Comparison of ENCODE assay signal across 11 cellular contexts in the genomic region with DNA sequence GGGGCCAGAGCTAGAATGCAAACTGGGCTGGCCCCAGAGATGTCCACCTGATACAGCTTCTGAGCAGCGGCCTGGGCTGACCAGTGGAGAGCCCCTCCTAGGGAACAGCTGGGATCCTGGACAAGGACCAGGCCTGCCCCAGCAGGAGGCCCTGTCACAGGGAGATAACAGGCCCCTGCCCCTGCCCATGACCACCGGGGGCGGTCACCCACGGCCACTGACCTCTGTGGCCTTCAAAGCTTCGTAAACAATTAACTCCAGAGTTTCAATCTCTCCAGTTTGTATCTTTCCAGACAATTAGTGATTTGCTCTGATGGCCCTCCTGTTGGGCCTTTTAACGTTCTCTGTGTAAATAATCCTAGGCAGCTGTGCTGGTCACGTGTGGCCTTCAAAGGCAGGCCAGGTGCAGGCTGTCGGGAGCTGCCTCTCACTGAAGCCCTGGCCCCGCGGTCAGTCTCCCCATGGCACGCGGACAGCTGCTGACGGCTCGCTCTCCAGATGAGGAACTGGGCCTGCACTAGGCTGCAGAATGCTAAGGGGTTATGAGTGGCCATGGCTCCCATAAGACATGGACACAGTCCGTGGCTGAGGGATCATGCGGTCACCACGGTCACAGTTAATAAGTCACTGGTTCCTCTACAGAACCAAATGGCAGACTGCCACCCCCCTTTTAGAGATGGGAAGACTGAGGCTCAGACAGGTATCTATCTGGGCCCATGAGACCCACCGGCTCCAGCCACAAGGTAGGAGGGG. TPM values are rescaled to one million over a fixed set of nuclear protein-coding genes. Genes with fewer than 3 reads are reported as not detected.
DNase-seq lines count a peak whose midpoint lies in the region; ATAC-seq and TF ChIP-seq lines count a peak whose summit lies in the region.
"Had no signal": no experiment of that assay in that cellular context is flagged by ENCODE, and none has a peak within 500 bp of the region (broad histone marks: within the 10 kb centered on the region; RNA-seq: fewer than 3 reads in every experiment).

No MANE protein-coding gene starts in this region.

- H2AFZ ChIP-seq in osteoblast (ENCODE audit: low read length): no peak overlapping the region

- H3K79me2 ChIP-seq in osteoblast (ENCODE audit: insufficient read depth, low read length): peaks cover 44% of the 10 kb centered on the region

- no peak overlapping the region for H3K9ac ChIP-seq in endodermal cell (ENCODE audit: extremely low read depth, low read length, poor library complexity, severe bottlenecking)

- H3K27me3 ChIP-seq in endodermal cell (ENCODE audit: control insufficient read depth, insufficient read depth, low read length, poor library complexity, severe bottlenecking) (no peaks in the 10 kb centered on the region), osteoblast (ENCODE audit: insufficient read depth, low read length) (no peaks in the 10 kb centered on the region)

- H3K4me3 ChIP-seq in endodermal cell (ENCODE audit: low read length) (no peak overlapping the region), osteoblast (ENCODE audit: insufficient read depth, low read length) (no peak overlapping the region)

- CTCF ChIA-PET in activated CD4-positive, alpha-beta memory T cell treated with anti-CD3 and anti-CD28 coated beads for 36 hours (lab: Charles Lee): no interaction called here
- CTCF ChIA-PET in activated CD8-positive, alpha-beta T cell treated with anti-CD3 and anti-CD28 coated beads for 36 hours (lab: Charles Lee): no interaction called here

- H3K9me3 Mint-ChIP-seq in endodermal cell: no peaks in the 10 kb centered on the region
- H3K9me3 Mint-ChIP-seq in activated CD4-positive, alpha-beta memory T cell treated with anti-CD3 and anti-CD28 coated beads for 36 hours: no peaks in the 10 kb centered on the region
- no peaks in the 10 kb centered on the region for H3K9me3 Mint-ChIP-seq in activated CD8-positive, alpha-beta T cell treated with anti-CD3 and anti-CD28 coated beads for 36 hours
- H3K9me3 Mint-ChIP-seq: central memory CD8-positive, alpha-beta T cell; naive thymus-derived CD4-positive, alpha-beta T cell had no signal

- H3K36me3 ChIP-seq in endodermal cell (ENCODE audit: control insufficient read depth, insufficient read depth, low read length): peaks cover 87% of the 10 kb centered on the region
- peaks cover 6% of the 10 kb centered on the region for H3K36me3 ChIP-seq in osteoblast (ENCODE audit: insufficient read depth, low read length)

- H3K4me1 ChIP-seq in endodermal cell (ENCODE audit: control insufficient read depth, insufficient read depth, low read length): peaks cover 54% of the 10 kb centered on the region
- H3K4me1 ChIP-seq in osteoblast (ENCODE audit: insufficient read depth, low read length): peaks cover 37% of the 10 kb centered on the region

- peak; percentile 68 for DNase-seq in DMS53 treated with DMSO at 0.1 percent for 48 hours (lab: John Stamatoyannopoulos, UW; ENCODE audit: unreplicated experiment)
- DNase-seq in NCI-H510A (lab: John Stamatoyannopoulos, UW): peak; percentile 93
- DNase-seq in endodermal cell: peak; percentile 49
- peak; percentile 77 for DNase-seq in osteoblast (ENCODE audit: insufficient read length, low spot score, missing footprints)
- no peak for DNase-seq in activated CD4-positive, alpha-beta memory T cell treated with anti-CD3 and anti-CD28 coated beads for 36 hours
- DNase-seq in HT-29 (ENCODE audit: low spot score): no peak
- DNase-seq in activated CD8-positive, alpha-beta T cell treated with anti-CD3 and anti-CD28 coated beads for 36 hours: no peak
- DNase-seq: GF-D8 had no signal

- ATAC-seq in activated CD8-positive, alpha-beta T cell treated with anti-CD3 and anti-CD28 coated beads for 36 hours: no peak
- ATAC-seq in HG03469 (IDR thresholded peaks at IDR 0.05; ENCODE audit: unreplicated experiment): no peak
- ATAC-seq: naive thymus-derived CD4-positive, alpha-beta T cell had no signal

- POLR2A ChIA-PET in activated CD4-positive, alpha-beta memory T cell treated with anti-CD3 and anti-CD28 coated beads for 36 hours (lab: Charles Lee): no interaction called here
- POLR2A ChIA-PET in activated CD8-positive, alpha-beta T cell treated with anti-CD3 and anti-CD28 coated beads for 36 hours (lab: Charles Lee): interaction anchor here (1.1 kb wide), 1 partner anchor 11 kb away, joined by 5 read pairs; no protein-coding TSS in a partner anchor

- WGBS in endodermal cell (ENCODE audit: insufficient coverage in 1 of 2, insufficient read length in 1 of 2), 2 experiments: 79 to 84% methylated on average over 10 to 18 of the region's 18 CpGs

- TF ChIP-seq CTCF in endodermal cell (conservative IDR thresholded peaks at IDR 0.05) (no peak), osteoblast (IDR thresholded peaks at IDR 0.05; ENCODE audit: extremely low read depth, low read depth, low read length) (no peak)
- no peak for TF ChIP-seq CTCF in activated CD8-positive, alpha-beta T cell treated with anti-CD3 and anti-CD28 coated beads for 36 hours (IDR thresholded peaks at IDR 0.05)

- no peaks in the 10 kb centered on the region for H3K27me3 Mint-ChIP-seq in endodermal cell (ENCODE audit: insufficient read depth)
- H3K27me3 Mint-ChIP-seq in activated CD4-positive, alpha-beta memory T cell treated with anti-CD3 and anti-CD28 coated beads for 36 hours: no peaks in the 10 kb centered on the region
- H3K27me3 Mint-ChIP-seq in activated CD8-positive, alpha-beta T cell treated with anti-CD3 and anti-CD28 coated beads for 36 hours: no peaks in the 10 kb centered on the region
- H3K27me3 Mint-ChIP-seq: central memory CD8-positive, alpha-beta T cell; naive thymus-derived CD4-positive, alpha-beta T cell had no signal

- peaks cover 18% of the 10 kb centered on the region for H3K36me3 Mint-ChIP-seq in endodermal cell (ENCODE audit: low read depth)
- no peaks in the 10 kb centered on the region for H3K36me3 Mint-ChIP-seq in activated CD4-positive, alpha-beta memory T cell treated with anti-CD3 and anti-CD28 coated beads for 36 hours
- peaks cover 7% of the 10 kb centered on the region for H3K36me3 Mint-ChIP-seq in activated CD8-positive, alpha-beta T cell treated with anti-CD3 and anti-CD28 coated beads for 36 hours (ENCODE audit: low read depth)

- no peak overlapping the region for H3K4me3 Mint-ChIP-seq in endodermal cell
- H3K4me3 Mint-ChIP-seq in activated CD4-positive, alpha-beta memory T cell treated with anti-CD3 and anti-CD28 coated beads for 36 hours: no peak overlapping the region
- no peak overlapping the region for H3K4me3 Mint-ChIP-seq in activated CD8-positive, alpha-beta T cell treated with anti-CD3 and anti-CD28 coated beads for 36 hours
- H3K4me3 Mint-ChIP-seq: central memory CD8-positive, alpha-beta T cell; naive thymus-derived CD4-positive, alpha-beta T cell had no signal

- H4K20me1 ChIP-seq in osteoblast (ENCODE audit: insufficient read depth, low read length): peaks cover 42% of the 10 kb centered on the region

- H3K9me3 ChIP-seq in endodermal cell (ENCODE audit: control insufficient read depth, low read length): no peaks in the 10 kb centered on the region
- no peaks in the 10 kb centered on the region for H3K9me3 ChIP-seq in osteoblast (ENCODE audit: low read depth, low read length)

- intact Hi-C loops in activated CD4-positive, alpha-beta memory T cell treated with anti-CD3 and anti-CD28 coated beads for 36 hours (cut with micrococcal nuclease): no loop called here
- intact Hi-C loops in activated CD8-positive, alpha-beta T cell treated with anti-CD3 and anti-CD28 coated beads for 36 hours (cut with micrococcal nuclease): no loop called here

- no peak overlapping the region for H3K27ac ChIP-seq in endodermal cell (ENCODE audit: low read depth, low read length)
- H3K27ac ChIP-seq in osteoblast (ENCODE audit: low read depth, low read length): no peak overlapping the region

- no peak overlapping the region for H3K4me2 ChIP-seq in osteoblast (ENCODE audit: insufficient read depth, low read length)

- H3K27ac Mint-ChIP-seq in endodermal cell: no peak overlapping the region
- H3K27ac Mint-ChIP-seq in activated CD4-positive, alpha-beta memory T cell treated with anti-CD3 and anti-CD28 coated beads for 36 hours: no peak overlapping the region
- no peak overlapping the region for H3K27ac Mint-ChIP-seq in activated CD8-positive, alpha-beta T cell treated with anti-CD3 and anti-CD28 coated beads for 36 hours
- H3K27ac Mint-ChIP-seq: naive thymus-derived CD4-positive, alpha-beta T cell had no signal

- H3K4me1 Mint-ChIP-seq in endodermal cell: peaks cover 73% of the 10 kb centered on the region
- H3K4me1 Mint-ChIP-seq in activated CD4-positive, alpha-beta memory T cell treated with anti-CD3 and anti-CD28 coated beads for 36 hours (ENCODE audit: low read depth): peaks cover 17% of the 10 kb centered on the region
- H3K4me1 Mint-ChIP-seq in activated CD8-positive, alpha-beta T cell treated with anti-CD3 and anti-CD28 coated beads for 36 hours (ENCODE audit: low read depth): peaks cover 21% of the 10 kb centered on the region

RNA-seq across cellular contexts. Expression of a gene that starts 9.2 kb away (rescaled TPM):
- 100 to 1,000 TPM in 1 of 2 donors, 10 to 100 TPM in 1; 93.0 to 106 TPM for total RNA-seq in endodermal cell
- polyA plus RNA-seq in endodermal cell (2013, experiment 1 of 2): 81.5 TPM
- polyA plus RNA-seq in endodermal cell (2013, experiment 2 of 2): 79.0 TPM
- 16.5 and 18.8 TPM in 2 replicates for total RNA-seq in osteoblast
- 1 to 10 TPM; 9.1 to 9.6 TPM for total RNA-seq in activated CD4-positive, alpha-beta memory T cell treated with anti-CD3 and anti-CD28 coated beads for 36 hours
- total RNA-seq in HT-29 (2014; rRNA removed; shearing (Covaris generic)): 17.6 and 17.7 TPM in 2 replicates
- total RNA-seq in activated CD8-positive, alpha-beta T cell treated with anti-CD3 and anti-CD28 coated beads for 36 hours: 10 to 100 TPM; 12.5 to 13.0 TPM

Comparison
In these comparisons a context has a peak if more than half of its experiments do, and no peak if none do; other contexts are left out.
1. DNase-seq: peak in DMS53 treated with DMSO at 0.1 percent for 48 hours (single experiment), NCI-H510A (single experiment), endodermal cell (single experiment) and osteoblast (single experiment); none in activated CD4-positive, alpha-beta memory T cell treated with anti-CD3 and anti-CD28 coated beads for 36 hours (single experiment), HT-29 (single experiment) and activated CD8-positive, alpha-beta T cell treated with anti-CD3 and anti-CD28 coated beads for 36 hours (single experiment).